In genomic region chr7:65382452-65382851, GRCh38 we compare ENCODE assay signal across 18 cellular contexts. TPM values are rescaled to one million over a fixed set of nuclear protein-coding genes. Genes with fewer than 3 reads are reported as not detected.
DNase-seq lines count a peak whose midpoint lies in the region; ATAC-seq and TF ChIP-seq lines count a peak whose summit lies in the region.
"Had no signal": no experiment of that assay in that cellular context is flagged by ENCODE, and none has a peak within 500 bp of the region (broad histone marks: within the 10 kb centered on the region; RNA-seq: fewer than 3 reads in every experiment).

No MANE protein-coding gene starts in this region.

- no peak overlapping the region for H4K91ac ChIP-seq in trophoblast cell (ENCODE audit: low read depth, low read length)

- H2BK5ac ChIP-seq in trophoblast cell (ENCODE audit: low read depth, low read length, poor library complexity): no peak overlapping the region

- H2AFZ ChIP-seq in SU-DHL-6 (ENCODE audit: low read depth, low read length, severe bottlenecking): no peak overlapping the region
- H2AFZ ChIP-seq in trophoblast cell (ENCODE audit: insufficient read depth, low read length, poor library complexity): no peak overlapping the region

- H3K27ac Mint-ChIP-seq in activated naive CD8-positive, alpha-beta T cell: peak overlapping the region; percentile 22
- H3K27ac Mint-ChIP-seq in activated naive CD8-positive, alpha-beta T cell treated with anti-CD3 and anti-CD28 coated beads for 36 hours: no peak overlapping the region

- H3K27me3 ChIP-seq in SU-DHL-6 (ENCODE audit: low read length) (no peaks in the 10 kb centered on the region), trophoblast cell (ENCODE audit: insufficient read depth, low read length) (no peaks in the 10 kb centered on the region), psoas muscle (ENCODE audit: insufficient read depth in 3 of 3, low read length in 2 of 3) (no peaks in the 10 kb centered on the region), testis (no peaks in the 10 kb centered on the region)
- H3K27me3 ChIP-seq: BLaER1 treated with 17β-estradiol and CSF1 and Interleukin-3, amounts not matched to agents 10 nM and 100 nM; SJSA1 had no signal

- DNase-seq in activated naive CD8-positive, alpha-beta T cell treated with anti-CD3 and anti-CD28 coated beads for 36 hours: no peak
- no peak for DNase-seq in trophoblast cell
- no peak for DNase-seq in psoas muscle
- no peak for DNase-seq in testis
- DNase-seq: 8988T, Caco-2, DMS53, KBM-7, MM.1S, NCI-H1105 treated with DMSO at 0.1 percent for 48 hours, NCI-H187 treated with DMSO at 0.1 percent for 48 hours, RPMI8226 had no signal

- intact Hi-C loops in psoas muscle (cut with DNase I): no loop called here
- intact Hi-C loops in testis (cut with DNase I; ENCODE audit: low total_unique reads): no loop called here

- H3K36me3 ChIP-seq in SU-DHL-6 (ENCODE audit: low read length) (peaks cover 14% of the 10 kb centered on the region; the same call in 1 of the 2 replicates), trophoblast cell (ENCODE audit: control insufficient read depth in 1 of 2, insufficient read depth in 2 of 2, low read length in 2 of 2) (peaks cover 5 to 6% of the 10 kb centered on the region in 2 experiments), psoas muscle (ENCODE audit: insufficient read depth in 1 of 2, low read depth in 1 of 2) (peaks cover 0 to 8% of the 10 kb centered on the region in 2 donors), testis (ENCODE audit: low read depth, missing control alignments) (no peaks in the 10 kb centered on the region)

- no peak overlapping the region for H4K8ac ChIP-seq in trophoblast cell (ENCODE audit: low read depth, low read length)

- H3K4me3 Mint-ChIP-seq in activated naive CD8-positive, alpha-beta T cell: no peak overlapping the region
- no peak overlapping the region for H3K4me3 Mint-ChIP-seq in activated naive CD8-positive, alpha-beta T cell treated with anti-CD3 and anti-CD28 coated beads for 36 hours

- H3K9ac ChIP-seq in SU-DHL-6 (ENCODE audit: low read length) (no peak overlapping the region), trophoblast cell (ENCODE audit: low read length) (no peak overlapping the region)
- H3K9ac ChIP-seq: BLaER1 treated with 17β-estradiol and CSF1 and Interleukin-3, amounts not matched to agents 10 nM and 100 nM had no signal

- H3K23ac ChIP-seq in trophoblast cell (ENCODE audit: low read length): no peak overlapping the region

- ATAC-seq in HG02870 (IDR thresholded peaks at IDR 0.05; ENCODE audit: unreplicated experiment) (peak; percentile 54), HG02981 (IDR thresholded peaks at IDR 0.05; ENCODE audit: unreplicated experiment) (no peak), psoas muscle (no peak)

- H4K12ac ChIP-seq in trophoblast cell (ENCODE audit: low read depth, low read length): no peak overlapping the region

- peak overlapping the region; percentile 9 for H3K4me2 ChIP-seq in SU-DHL-6 (ENCODE audit: low read depth, low read length, poor library complexity, severe bottlenecking)
- H3K4me2 ChIP-seq in trophoblast cell (ENCODE audit: low read length): no peak overlapping the region
- H3K4me2 ChIP-seq: BLaER1 treated with 17β-estradiol and CSF1 and Interleukin-3, amounts not matched to agents 10 nM and 100 nM had no signal

- H3K27ac ChIP-seq in SU-DHL-6 (ENCODE audit: low read depth, low read length) (no peak overlapping the region), trophoblast cell (ENCODE audit: low read depth, low read length) (no peak overlapping the region), psoas muscle (no peak overlapping the region), testis (no peak overlapping the region)
- H3K27ac ChIP-seq: BLaER1 treated with 17β-estradiol and CSF1 and Interleukin-3, amounts not matched to agents 10 nM and 100 nM; SJSA1 had no signal

- no peak overlapping the region for H2BK12ac ChIP-seq in trophoblast cell (ENCODE audit: low read length)

- TF ChIP-seq CTCF in SU-DHL-6 (IDR thresholded peaks at IDR 0.05; ENCODE audit: insufficient read depth, low read length, poor library complexity, severe bottlenecking): no peak
- no peak for TF ChIP-seq CTCF in psoas muscle (IDR thresholded peaks at IDR 0.05)
- no peak for TF ChIP-seq CTCF in testis (IDR thresholded peaks at IDR 0.05)

- H3K9me3 ChIP-seq in SU-DHL-6 (ENCODE audit: insufficient read depth, low read length): no peaks in the 10 kb centered on the region
- H3K9me3 ChIP-seq in trophoblast cell (ENCODE audit: insufficient read depth, low read depth, low read length): no peaks in the 10 kb centered on the region
- H3K9me3 ChIP-seq in psoas muscle: no peaks in the 10 kb centered on the region
- H3K9me3 ChIP-seq in testis: no peaks in the 10 kb centered on the region
- H3K9me3 ChIP-seq: Caco-2, SJSA1 had no signal

- peak overlapping the region; percentile 62 for H3K4ac ChIP-seq in trophoblast cell (ENCODE audit: low read depth, low read length)

- H3K4me1 ChIP-seq in trophoblast cell (ENCODE audit: control insufficient read depth in 1 of 2, insufficient read depth in 2 of 2, low read length in 2 of 2): peaks cover 0 to 2% of the 10 kb centered on the region in 2 experiments
- peaks cover 20% of the 10 kb centered on the region for H3K4me1 ChIP-seq in psoas muscle
- H3K4me1 ChIP-seq in testis: no peaks in the 10 kb centered on the region
- H3K4me1 ChIP-seq: Caco-2, SJSA1 had no signal

- H2AK5ac ChIP-seq in trophoblast cell (ENCODE audit: low read length): no peak overlapping the region

- no peak overlapping the region for H3K14ac ChIP-seq in trophoblast cell (ENCODE audit: low read length)

- no peaks in the 10 kb centered on the region for H3K9me2 ChIP-seq in SU-DHL-6 (replicated peaks; ENCODE audit: insufficient read depth, low read length)

- H4K20me1 ChIP-seq in SU-DHL-6 (ENCODE audit: low read depth, low read length): peaks cover 60% of the 10 kb centered on the region

- H3F3A ChIP-seq in SU-DHL-6 (ENCODE audit: insufficient read depth): 0 out of 2 replicates have a peak, but pooled peaks cover under 1% of the 10 kb centered on the region

- no CpG with 5 or more reads among the region's 3 CpGs for WGBS in trophoblast cell (ENCODE audit: extremely low coverage, insufficient coverage, insufficient read length)
- WGBS in psoas muscle, 3 donors: 74 to 86% (median 85%) methylated on average over 3 of the region's 3 CpGs
- 78% methylated on average over 3 of the region's 3 CpGs for WGBS in testis, 2 donors

- peaks cover 77% of the 10 kb centered on the region for H3K4me1 Mint-ChIP-seq in activated naive CD8-positive, alpha-beta T cell (ENCODE audit: low read depth)
- H3K4me1 Mint-ChIP-seq in activated naive CD8-positive, alpha-beta T cell treated with anti-CD3 and anti-CD28 coated beads for 36 hours: peaks cover 53% of the 10 kb centered on the region

- peaks cover 100% of the 10 kb centered on the region for H3K79me2 ChIP-seq in SU-DHL-6 (ENCODE audit: insufficient read depth, low read length)
- peaks cover 8% of the 10 kb centered on the region for H3K79me2 ChIP-seq in trophoblast cell (ENCODE audit: control insufficient read depth, insufficient read depth, low read length, poor library complexity)

- no peaks in the 10 kb centered on the region for H3K27me3 Mint-ChIP-seq in activated naive CD8-positive, alpha-beta T cell
- no peaks in the 10 kb centered on the region for H3K27me3 Mint-ChIP-seq in activated naive CD8-positive, alpha-beta T cell treated with anti-CD3 and anti-CD28 coated beads for 36 hours

- peaks cover 3% of the 10 kb centered on the region for H3K9me3 Mint-ChIP-seq in activated naive CD8-positive, alpha-beta T cell (ENCODE audit: low read depth)
- H3K9me3 Mint-ChIP-seq in activated naive CD8-positive, alpha-beta T cell treated with anti-CD3 and anti-CD28 coated beads for 36 hours: peaks cover 4% of the 10 kb centered on the region

- H3K18ac ChIP-seq in trophoblast cell (ENCODE audit: low read length): no peak overlapping the region

- H3K79me1 ChIP-seq in trophoblast cell (ENCODE audit: low read length): no peaks in the 10 kb centered on the region

- TF ChIP-seq POLR2A in testis (IDR thresholded peaks at IDR 0.05): no peak

- no peak overlapping the region for H3K4me3 ChIP-seq in SU-DHL-6 (ENCODE audit: insufficient read depth, low read length, poor library complexity, severe bottlenecking)
- H3K4me3 ChIP-seq in trophoblast cell (ENCODE audit: low read depth, low read length): no peak overlapping the region
- H3K4me3 ChIP-seq in psoas muscle: no peak overlapping the region
- H3K4me3 ChIP-seq in testis: no peak overlapping the region
- H3K4me3 ChIP-seq: BLaER1 treated with 17β-estradiol and CSF1 and Interleukin-3, amounts not matched to agents 10 nM and 100 nM; SJSA1 had no signal

- no peak overlapping the region for H2BK120ac ChIP-seq in trophoblast cell (ENCODE audit: insufficient read depth, low read length, poor library complexity)

- peaks cover 20% of the 10 kb centered on the region for H3K36me3 Mint-ChIP-seq in activated naive CD8-positive, alpha-beta T cell
- H3K36me3 Mint-ChIP-seq in activated naive CD8-positive, alpha-beta T cell treated with anti-CD3 and anti-CD28 coated beads for 36 hours: peaks cover 68% of the 10 kb centered on the region

RNA-seq across cellular contexts. Expression of gene ZNF92, which starts 8.8 kb away (rescaled TPM):
- 10 to 100 TPM; 13.2 to 13.7 TPM for total RNA-seq in activated naive CD8-positive, alpha-beta T cell treated with anti-CD3 and anti-CD28 coated beads for 36 hours
- 11.3 and 11.9 TPM in 2 replicates for polyA plus RNA-seq in trophoblast cell (2013)
- total RNA-seq in psoas muscle (1 to 10 TPM; 1.7 to 3.0 (median 2.8) TPM), testis (10 to 100 TPM in 1 of 2 donors, 1 to 10 TPM in 1; 9.6 to 10.8 TPM)
- polyA plus RNA-seq in psoas muscle (1 to 10 TPM; 1.1 to 4.4 (median 1.7) TPM), testis (ENCODE audit: insufficient read depth, low read depth, low replicate concordance) (2.5 TPM)
